In the genomic region with DNA sequence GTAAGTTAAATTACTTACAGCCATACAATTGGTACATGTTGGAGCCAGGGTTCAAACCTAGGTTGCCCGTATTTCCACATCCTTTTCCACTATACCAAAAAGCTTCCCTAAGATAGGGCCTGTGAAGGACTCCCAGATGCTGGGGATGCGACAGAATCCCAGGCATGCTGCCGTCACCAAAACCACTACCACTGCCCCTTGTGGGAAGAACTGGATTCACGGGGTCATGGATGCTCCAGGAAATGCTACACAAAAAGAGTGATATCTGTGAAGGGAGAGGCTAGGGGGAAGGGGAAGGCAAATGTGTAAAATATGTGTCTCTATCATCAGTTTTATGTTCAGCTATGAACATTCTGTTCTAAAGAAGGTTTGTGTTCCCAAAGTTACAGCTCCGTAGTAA, we compare ENCODE assay signal across 1 cellular context.
TF ChIP-seq lines count a peak whose summit lies in the region.

No MANE protein-coding gene starts in this region.

TF ChIP-seq in WTC11, 78 proteins besides CTCF, POLR2A, EP300 and RAD21 (continued from another document):
- TF ChIP-seq, protein P1, sequence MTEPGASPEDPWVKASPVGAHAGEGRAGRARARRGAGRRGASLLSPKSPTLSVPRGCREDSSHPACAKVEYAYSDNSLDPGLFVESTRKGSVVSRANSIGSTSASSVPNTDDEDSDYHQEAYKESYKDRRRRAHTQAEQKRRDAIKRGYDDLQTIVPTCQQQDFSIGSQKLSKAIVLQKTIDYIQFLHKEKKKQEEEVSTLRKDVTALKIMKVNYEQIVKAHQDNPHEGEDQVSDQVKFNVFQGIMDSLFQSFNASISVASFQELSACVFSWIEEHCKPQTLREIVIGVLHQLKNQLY (CRISPR knock-in tag; IDR thresholded peaks at IDR 0.05), result no peak
- TF ChIP-seq ZNF121 (CRISPR knock-in tag; IDR thresholded peaks at IDR 0.05) (no peak), GTF2I (CRISPR knock-in tag; conservative IDR thresholded peaks at IDR 0.05) (no peak)
TF ChIP-seq in WTC11: peak in this region for 0.
